Comparison of ENCODE assay signal across 9 cellular contexts in genomic region chr10:3828404-3829192, GRCh38. TPM values are rescaled to one million over a fixed set of nuclear protein-coding genes. Genes with fewer than 3 reads are reported as not detected.
A peak's percentile ranks its signal among the peaks of the same experiment; 100 is the strongest.
DNase-seq lines count a peak whose midpoint lies in the region; ATAC-seq and TF ChIP-seq lines count a peak whose summit lies in the region.
"Had no signal": no experiment of that assay in that cellular context is flagged by ENCODE, and none has a peak within 500 bp of the region (broad histone marks: within the 10 kb centered on the region; RNA-seq: fewer than 3 reads in every experiment).

No MANE protein-coding gene starts in this region.

- peak overlapping the region in 1 of 2 experiments; percentile 75 for H3K14ac ChIP-seq in mesenchymal stem cell (ENCODE audit: low read length in 2 of 2)

- no peaks in the 10 kb centered on the region for H3K27me3 ChIP-seq in RWPE2 (ENCODE audit: insufficient read depth, poor library complexity, severe bottlenecking)
- H3K27me3 ChIP-seq in mesenchymal stem cell (ENCODE audit: control insufficient read depth in 1 of 2, insufficient read depth in 1 of 2, low read length in 2 of 2), result no peaks in the 10 kb centered on the region
- H3K27me3 ChIP-seq in thyroid gland, result no peaks in the 10 kb centered on the region
- H3K27me3 ChIP-seq: cardiac muscle cell had no signal

- 61% methylated on average over 8 of the region's 14 CpGs for WGBS in mesenchymal stem cell
- 4 to 7% methylated on average over 14 of the region's 14 CpGs for WGBS in thyroid gland, 2 donors

- peak; percentile 60 for DNase-seq in activated naive CD4-positive, alpha-beta T cell treated with Interleukin-2 at 50 U/mL for 16 hours
- no peak for DNase-seq in activated naive CD4-positive, alpha-beta T cell (lab: John Stamatoyannopoulos, UW)
- no peak for DNase-seq in RWPE2 (ENCODE audit: low spot score)
- peak; percentile 84 for DNase-seq in mesenchymal stem cell
- peak in 1 of 2 donors; percentile 44 for DNase-seq in thyroid gland
- no peak for DNase-seq in NCI-H526 (lab: John Stamatoyannopoulos, UW)

- H3K27ac ChIP-seq in RWPE2 (ENCODE audit: poor library complexity, severe bottlenecking), result peak overlapping the region; percentile 93
- H3K27ac ChIP-seq in cingulate gyrus (ENCODE audit: low read depth, low read length), result peak overlapping the region; percentile 15
- peak overlapping the region; percentile 51 for H3K27ac ChIP-seq in mesenchymal stem cell (ENCODE audit: low read length, poor library complexity, severe bottlenecking)
- H3K27ac ChIP-seq in thyroid gland, result peak overlapping the region; percentile 62 to 93 (median 68)
- H3K27ac ChIP-seq: cardiac muscle cell had no signal

- no peaks in the 10 kb centered on the region for H3K36me3 ChIP-seq in RWPE2 (ENCODE audit: low read depth)
- H3K36me3 ChIP-seq in mesenchymal stem cell (ENCODE audit: control insufficient read depth in 1 of 2, insufficient read depth in 2 of 2, low read depth in 1 of 2, low read length in 2 of 2), result no peaks in the 10 kb centered on the region
- H3K36me3 ChIP-seq in thyroid gland, result no peaks in the 10 kb centered on the region
- H3K36me3 ChIP-seq: cardiac muscle cell had no signal

- H2BK15ac ChIP-seq in mesenchymal stem cell (ENCODE audit: low read depth, poor library complexity, severe bottlenecking), result no peak overlapping the region

- peaks cover 30% of the 10 kb centered on the region for H3K4me1 ChIP-seq in RWPE2 (ENCODE audit: insufficient read depth, poor library complexity, severe bottlenecking)
- peaks cover 25% of the 10 kb centered on the region for H3K4me1 ChIP-seq in mesenchymal stem cell (ENCODE audit: control insufficient read depth, insufficient read depth, low read depth, low read length)
- peaks cover 12 to 26% of the 10 kb centered on the region in 2 donors for H3K4me1 ChIP-seq in thyroid gland

- peak overlapping the region; percentile 80 to 98 for H3K18ac ChIP-seq in mesenchymal stem cell (ENCODE audit: low read depth in 1 of 2, low read length in 2 of 2)

- H2BK5ac ChIP-seq in mesenchymal stem cell (ENCODE audit: low read depth, low read length, poor library complexity, severe bottlenecking), result no peak overlapping the region

- H2AFZ ChIP-seq in mesenchymal stem cell (ENCODE audit: low read depth, low read length), result peak overlapping the region; percentile 30

- H2AK5ac ChIP-seq in mesenchymal stem cell (ENCODE audit: low read length, severe bottlenecking), result no peak overlapping the region

- TF ChIP-seq CTCF in RWPE2 (IDR thresholded peaks at IDR 0.05; ENCODE audit: poor library complexity, severe bottlenecking) (no peak), thyroid gland (IDR thresholded peaks at IDR 0.05) (no peak)

- no peak overlapping the region for H2BK120ac ChIP-seq in mesenchymal stem cell (ENCODE audit: low read depth, low read length)

- H3K9me3 ChIP-seq in RWPE2 (ENCODE audit: severe bottlenecking) (no peaks in the 10 kb centered on the region), mesenchymal stem cell (ENCODE audit: control insufficient read depth, low read length) (no peaks in the 10 kb centered on the region), thyroid gland (no peaks in the 10 kb centered on the region)

- H3K23ac ChIP-seq in mesenchymal stem cell (ENCODE audit: low read length in 2 of 2), result no peak overlapping the region

- peaks cover 2% of the 10 kb centered on the region for H3K79me1 ChIP-seq in mesenchymal stem cell (replicated peaks; ENCODE audit: low read length, poor library complexity, severe bottlenecking)

- peak overlapping the region; percentile 3 for H3K4me2 ChIP-seq in mesenchymal stem cell (ENCODE audit: low read length, poor library complexity, severe bottlenecking)

- ATAC-seq in RWPE2 (ENCODE audit: low read depth) (no peak), GM21423 (IDR thresholded peaks at IDR 0.05; ENCODE audit: unreplicated experiment) (no peak)

- H4K91ac ChIP-seq in mesenchymal stem cell (ENCODE audit: low read length), result peak overlapping the region; percentile 84

- H4K8ac ChIP-seq in mesenchymal stem cell (ENCODE audit: low read length), result peak overlapping the region; percentile 49

- H3K9ac ChIP-seq in mesenchymal stem cell (ENCODE audit: low read length), result peak overlapping the region; percentile 97

- H3K4me3 ChIP-seq in RWPE2 (ENCODE audit: severe bottlenecking) (peak overlapping the region; percentile 18), mesenchymal stem cell (ENCODE audit: insufficient read depth in 1 of 2, low read depth in 1 of 2, low read length in 2 of 2) (peak overlapping the region in 1 of 2 experiments; percentile 77), thyroid gland (replicated peaks in 1 of 3) (peak overlapping the region in 2 of 3 donors; percentile 13 to 29)
- H3K4me3 ChIP-seq: cardiac muscle cell had no signal

- no peak for TF ChIP-seq POLR2A in thyroid gland (IDR thresholded peaks at IDR 0.05)

- H3K4ac ChIP-seq in mesenchymal stem cell (ENCODE audit: low read depth in 1 of 2, low read length in 2 of 2), result peak overlapping the region in 1 of 2 experiments; percentile 21

- intact Hi-C loops in thyroid gland (cut with DNase I), result no loop called here

- peak overlapping the region; percentile 42 to 73 for H2BK12ac ChIP-seq in mesenchymal stem cell (ENCODE audit: low read length in 2 of 2)

RNA-seq across cellular contexts. Expression of gene KLF6, which starts 43.6 kb away (rescaled TPM):
- polyA plus RNA-seq in mesenchymal stem cell (2013, experiment 1 of 2), result 195 TPM
- 183 TPM for polyA plus RNA-seq in mesenchymal stem cell (2013, experiment 2 of 2)
- total RNA-seq in thyroid gland, result 100 to 1,000 TPM in 2 of 4 donors, 10 to 100 TPM in 2; 50.4 to 166 (median 103) TPM

Comparison
In these comparisons a context has a peak if more than half of its experiments do, and no peak if none do; other contexts are left out.
1. DNase-seq: peak in activated naive CD4-positive, alpha-beta T cell treated with Interleukin-2 at 50 U/mL for 16 hours (single experiment) and mesenchymal stem cell (single experiment); none in activated naive CD4-positive, alpha-beta T cell (0 of 4), RWPE2 (single experiment) and NCI-H526 (0 of 2).
2. H3K27ac ChIP-seq: peak in every context shown above with its lines; median percentile 93 in RWPE2; 68 in thyroid gland; 51 in mesenchymal stem cell; 15 in cingulate gyrus.